Comparison of ENCODE assay signal across 7 cellular contexts in the genomic region with DNA sequence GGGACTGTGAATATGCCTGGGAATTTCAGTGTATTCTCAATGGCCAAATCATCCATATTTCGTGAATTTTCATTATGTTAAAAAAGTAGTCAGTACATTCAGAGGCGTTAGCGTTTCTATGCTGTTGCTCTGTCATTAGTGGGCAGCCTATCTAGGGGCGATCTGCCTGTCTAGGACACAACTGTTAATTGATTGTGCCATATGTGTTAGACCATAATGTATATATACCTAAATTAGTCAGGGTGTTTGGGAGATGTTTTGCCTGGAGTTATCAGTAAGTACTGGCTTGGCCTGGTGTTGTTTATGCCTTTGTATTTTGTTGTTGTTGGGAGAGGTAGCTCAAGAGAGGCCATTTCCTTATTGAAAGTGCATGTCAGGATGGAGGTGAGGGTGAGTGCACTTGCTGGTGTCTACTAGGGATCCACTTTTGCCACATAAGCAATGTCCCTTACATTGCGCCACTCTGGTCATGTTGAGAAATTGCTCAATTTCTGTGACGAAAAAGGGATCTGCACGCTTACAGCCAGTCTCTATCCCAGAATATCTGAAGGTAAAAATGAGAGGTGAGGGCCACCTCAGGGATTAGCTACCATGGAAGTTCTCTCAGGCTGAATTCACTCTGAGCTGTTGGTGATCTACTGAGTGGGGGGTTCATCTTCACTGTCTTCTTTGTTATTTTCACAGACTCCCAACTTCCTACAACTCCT.
DNase-seq lines count a peak whose midpoint lies in the region; ATAC-seq, FAIRE-seq and TF ChIP-seq lines count a peak whose summit lies in the region.

No MANE protein-coding gene starts in this region.

- ATAC-seq in GM19328 (IDR thresholded peaks at IDR 0.05; ENCODE audit: unreplicated experiment): peak; percentile 28
- ATAC-seq in HG03025 (IDR thresholded peaks at IDR 0.05; ENCODE audit: low FRiP score, unreplicated experiment): peak; percentile 29
- ATAC-seq in natural killer cell: peak in 2 of 3 donors; percentile 26 to 53

- H3K36me3 ChIP-seq in kidney (ENCODE audit: control insufficient read depth in 1 of 2, insufficient read depth in 2 of 2, low read length in 2 of 2): no peaks in the 10 kb centered on the region

- peaks cover 7% of the 10 kb centered on the region for H3K36me3 Mint-ChIP-seq in activated CD4-positive, alpha-beta memory T cell treated with anti-CD3 and anti-CD28 coated beads, Interleukin-2, amount 10 ng/mL, durations not matched to agents 7 days and 5 days (ENCODE audit: low read depth)
- no peaks in the 10 kb centered on the region for H3K36me3 Mint-ChIP-seq in natural killer cell

- no peak overlapping the region for H3K4me3 ChIP-seq in kidney (ENCODE audit: low read length in 2 of 2)

- H3K9me3 Mint-ChIP-seq in activated CD4-positive, alpha-beta memory T cell treated with anti-CD3 and anti-CD28 coated beads, Interleukin-2, amount 10 ng/mL, durations not matched to agents 7 days and 5 days: peaks cover 7% of the 10 kb centered on the region
- H3K9me3 Mint-ChIP-seq in natural killer cell: no peaks in the 10 kb centered on the region

- POLR2A ChIA-PET in activated CD4-positive, alpha-beta memory T cell treated with anti-CD3 and anti-CD28 coated beads, Interleukin-2, amount 10 ng/mL, durations not matched to agents 7 days and 5 days (lab: Charles Lee): interaction anchor here (0.7 to 7.8 kb wide), 7 partner anchors 11 to 246 kb away, joined by 3 to 97 read pairs (median 4); a partner anchor contains a TSS

- no peak overlapping the region for H3K9ac ChIP-seq in kidney (ENCODE audit: low read length in 2 of 2)

- no peak for DNase-seq in activated CD4-positive, alpha-beta memory T cell treated with anti-CD3 and anti-CD28 coated beads, Interleukin-2, amount 10 ng/mL, durations not matched to agents 7 days and 5 days
- DNase-seq in natural killer cell: no peak
- DNase-seq in kidney: no peak
- no peak for DNase-seq in RCC 7860 (ENCODE audit: low spot score)
- no peak for DNase-seq in GDM1 (lab: John Stamatoyannopoulos, UW)

- no peak overlapping the region for H3K27ac ChIP-seq in kidney (ENCODE audit: low read depth in 2 of 2, low read length in 2 of 2)

- H3K9me3 ChIP-seq in kidney (ENCODE audit: control insufficient read depth in 1 of 2, low read length in 2 of 2): no peaks in the 10 kb centered on the region

- FAIRE-seq in kidney (lab: Jason Lieb, UNC) (no peak), RCC 7860 (lab: Jason Lieb, UNC) (no peak)

- TF ChIP-seq CTCF in natural killer cell (IDR thresholded peaks at IDR 0.05) (no peak), kidney (IDR thresholded peaks at IDR 0.05; ENCODE audit: borderline replicate concordance, extremely low read depth, insufficient read depth) (no peak)

- no peaks in the 10 kb centered on the region for H3K4me1 ChIP-seq in kidney (ENCODE audit: control insufficient read depth in 1 of 2, insufficient read depth in 1 of 2, low read depth in 1 of 2, low read length in 2 of 2)

- peak overlapping the region; percentile 83 for H3K27ac Mint-ChIP-seq in activated CD4-positive, alpha-beta memory T cell treated with anti-CD3 and anti-CD28 coated beads, Interleukin-2, amount 10 ng/mL, durations not matched to agents 7 days and 5 days
- H3K27ac Mint-ChIP-seq in natural killer cell: peak overlapping the region; percentile 79 to 83

- CTCF ChIA-PET in activated CD4-positive, alpha-beta memory T cell treated with anti-CD3 and anti-CD28 coated beads, Interleukin-2, amount 10 ng/mL, durations not matched to agents 7 days and 5 days (lab: Charles Lee): interaction anchor here (1.0 to 1.3 kb wide), 3 partner anchors 62 to 123 kb away, joined by 3 to 4 read pairs (median 4); a partner anchor contains a TSS

- intact Hi-C loops in natural killer cell (cut with micrococcal nuclease) (no loop called here), kidney (cut with DNase I) (no loop called here)

- peaks cover 37% of the 10 kb centered on the region for H3K4me1 Mint-ChIP-seq in activated CD4-positive, alpha-beta memory T cell treated with anti-CD3 and anti-CD28 coated beads, Interleukin-2, amount 10 ng/mL, durations not matched to agents 7 days and 5 days
- H3K4me1 Mint-ChIP-seq in natural killer cell: peaks cover 23 to 36% of the 10 kb centered on the region in 2 donors

- no peaks in the 10 kb centered on the region for H3K27me3 Mint-ChIP-seq in activated CD4-positive, alpha-beta memory T cell treated with anti-CD3 and anti-CD28 coated beads, Interleukin-2, amount 10 ng/mL, durations not matched to agents 7 days and 5 days
- H3K27me3 Mint-ChIP-seq in natural killer cell (ENCODE audit: low read depth in 2 of 2): no peaks in the 10 kb centered on the region

- H3K4me3 Mint-ChIP-seq in activated CD4-positive, alpha-beta memory T cell treated with anti-CD3 and anti-CD28 coated beads, Interleukin-2, amount 10 ng/mL, durations not matched to agents 7 days and 5 days: peak overlapping the region; percentile 43
- peak overlapping the region; percentile 83 for H3K4me3 Mint-ChIP-seq in natural killer cell
